Comparison of ENCODE assay signal across 10 cellular contexts in genomic region chr6:37538107-37538506, GRCh38. TPM values are rescaled to one million over a fixed set of nuclear protein-coding genes. Genes with fewer than 3 reads are reported as not detected.
DNase-seq lines count a peak whose midpoint lies in the region; ATAC-seq and TF ChIP-seq lines count a peak whose summit lies in the region.
"Had no signal": no experiment of that assay in that cellular context is flagged by ENCODE, and none has a peak within 500 bp of the region (broad histone marks: within the 10 kb centered on the region; RNA-seq: fewer than 3 reads in every experiment).

No MANE protein-coding gene starts in this region.

- H3K27ac ChIP-seq in OCI-LY3 (ENCODE audit: low read length) (no peak overlapping the region), body of pancreas (no peak overlapping the region)

- H2AFZ ChIP-seq in OCI-LY3 (ENCODE audit: low read depth, low read length), result no peak overlapping the region; the same call in 1 of the 2 replicates

- H4K20me1 ChIP-seq in OCI-LY3 (ENCODE audit: insufficient read depth, low read length), result no peaks in the 10 kb centered on the region

- H3K9me3 ChIP-seq in OCI-LY3 (ENCODE audit: insufficient read depth, low read length) (no peaks in the 10 kb centered on the region), body of pancreas (no peaks in the 10 kb centered on the region)

- H3K27me3 ChIP-seq in OCI-LY3 (ENCODE audit: low read depth, low read length), result peaks cover 13% of the 10 kb centered on the region
- peaks cover 0 to 16% of the 10 kb centered on the region in 2 donors for H3K27me3 ChIP-seq in body of pancreas

- H3K9ac ChIP-seq in OCI-LY3 (ENCODE audit: low read length), result no peak overlapping the region

- H3K4me3 ChIP-seq in OCI-LY3 (ENCODE audit: low read length) (no peak overlapping the region), fibroblast of villous mesenchyme (ENCODE audit: low read depth, low read length) (no peak overlapping the region), body of pancreas (no peak overlapping the region)

- intact Hi-C loops in body of pancreas (cut with DNase I), result no loop called here

- peak overlapping the region; percentile 5; the same call in 1 of the 2 replicates for H3K4me2 ChIP-seq in OCI-LY3 (ENCODE audit: low read length)

- peak; percentile 61 for DNase-seq in AG20443 (ENCODE audit: low spot score)
- DNase-seq in fibroblast of villous mesenchyme (ENCODE audit: low read depth), result no peak
- no peak for DNase-seq in body of pancreas
- DNase-seq in dedifferentiated amniotic fluid mesenchymal stem cell (ENCODE audit: extremely low spot score), result no peak
- DNase-seq: activated T-cell treated with anti-CD3 and anti-CD28 coated beads, Interleukin-2, amount 50 U/mL, for 72 hours; MV-4-11 had no signal

- ATAC-seq in body of pancreas, result no peak
- no peak for ATAC-seq in GM18505 (IDR thresholded peaks at IDR 0.05; ENCODE audit: unreplicated experiment)
- ATAC-seq in GM21381 (IDR thresholded peaks at IDR 0.05; ENCODE audit: unreplicated experiment), result no peak

- TF ChIP-seq CTCF in GM12874 (IDR thresholded peaks at IDR 0.05; ENCODE audit: insufficient read depth, low read depth, low read length), result peak; percentile 48
- peak; percentile 93 for TF ChIP-seq CTCF in OCI-LY3 (IDR thresholded peaks at IDR 0.05; ENCODE audit: low read depth, low read length)
- peak; percentile 42 for TF ChIP-seq CTCF in fibroblast of villous mesenchyme (IDR thresholded peaks at IDR 0.05; ENCODE audit: insufficient read depth, low read depth, low read length)
- no peak for TF ChIP-seq CTCF in body of pancreas (IDR thresholded peaks at IDR 0.05)

- H3K36me3 ChIP-seq in OCI-LY3 (replicated peaks; ENCODE audit: low read depth, low read length) (no peaks in the 10 kb centered on the region), body of pancreas (replicated peaks in 1 of 2; ENCODE audit: insufficient read depth in 1 of 2, low read depth in 2 of 2) (no peaks in the 10 kb centered on the region)

- TF ChIP-seq POLR2A in body of pancreas (IDR thresholded peaks at IDR 0.05) (no peak), GM18505 (IDR thresholded peaks at IDR 0.05; ENCODE audit: borderline replicate concordance, extremely low read depth, insufficient read depth, insufficient read length) (no peak)

- peaks cover 11% of the 10 kb centered on the region; the same call in 1 of the 2 replicates for H3K4me1 ChIP-seq in OCI-LY3 (ENCODE audit: low read length)
- H3K4me1 ChIP-seq in body of pancreas, result peaks cover 15% of the 10 kb centered on the region

- no peaks in the 10 kb centered on the region for H3K79me2 ChIP-seq in OCI-LY3 (ENCODE audit: low read length)

- 56 to 67% methylated on average over 5 to 6 of the region's 6 CpGs for WGBS in body of pancreas, 2 donors

RNA-seq across cellular contexts. Expression of gene CCDC167, which starts 38.4 kb away (rescaled TPM):
- total RNA-seq in fibroblast of villous mesenchyme (12.5 and 18.4 TPM in 2 replicates), body of pancreas (10 to 100 TPM in 1 of 2 donors, 1 to 10 TPM in 1; 7.6 to 10.9 TPM)

Comparison
In these comparisons a context has a peak if more than half of its experiments do, and no peak if none do; other contexts are left out.
1. CTCF ChIP-seq: peak in GM12874 (single experiment), OCI-LY3 (single experiment) and fibroblast of villous mesenchyme (single experiment); none in body of pancreas (0 of 7).